ENCODE assay signal across 14 cellular contexts in the genomic region with DNA sequence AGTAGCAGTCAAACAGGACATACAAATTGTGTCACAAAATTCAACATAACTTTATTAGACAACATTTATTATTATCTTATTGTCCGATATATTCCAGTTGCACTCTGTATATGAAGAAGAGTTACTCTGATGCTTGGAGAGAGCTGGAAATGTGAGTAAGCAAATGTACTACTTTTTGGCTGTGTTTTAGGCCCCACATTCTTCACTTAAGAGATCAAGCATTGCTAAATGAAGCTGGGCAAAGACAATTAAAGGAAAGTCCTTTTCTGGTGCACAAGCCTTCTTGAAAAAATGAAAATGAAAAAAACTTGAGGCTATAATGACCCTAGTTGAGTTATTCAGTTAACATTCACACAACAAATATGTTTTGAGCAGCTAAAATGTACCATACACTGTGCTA. TPM values are rescaled to one million over a fixed set of nuclear protein-coding genes. Genes with fewer than 3 reads are reported as not detected.
DNase-seq lines count a peak whose midpoint lies in the region; ATAC-seq, FAIRE-seq and TF ChIP-seq lines count a peak whose summit lies in the region.
"Had no signal": no experiment of that assay in that cellular context is flagged by ENCODE, and none has a peak within 500 bp of the region (broad histone marks: within the 10 kb centered on the region; RNA-seq: fewer than 3 reads in every experiment).

No MANE protein-coding gene starts in this region.

- H3K4me1 Mint-ChIP-seq in activated naive CD8-positive, alpha-beta T cell treated with anti-CD3 and anti-CD28 coated beads, Interleukin-2, amount 50 U/mL, for 24 hours = no peaks in the 10 kb centered on the region
- H3K4me1 Mint-ChIP-seq: natural killer cell had no signal

- DNase-seq in H54 (ENCODE audit: insufficient read length, low spot score) (no peak), amniotic epithelial cell (ENCODE audit: low read depth) (peak; percentile 12), foreskin fibroblast (peak; percentile 57 to 76), stomach (no peak), GM19238 (ENCODE audit: insufficient read length, low spot score) (no peak)
- no peak for DNase-seq in effector CD4-positive, alpha-beta T cell
- DNase-seq in stimulated activated naive CD4-positive, alpha-beta T cell (lab: John Stamatoyannopoulos, UW) = no peak
- DNase-seq in activated naive CD8-positive, alpha-beta T cell treated with anti-CD3 and anti-CD28 coated beads, Interleukin-2, amount 50 U/mL, for 24 hours = no peak
- DNase-seq: activated CD8-positive, alpha-beta T cell treated with anti-CD3 and anti-CD28 coated beads, Interleukin-2, amount 10 ng/mL, durations not matched to agents 7 days and 5 days; Karpas-422; natural killer cell; NCI-H2107 had no signal

- H3K4me1 ChIP-seq in stomach = peaks cover 0 to 12% (median 2%) of the 10 kb centered on the region in 4 donors

- peak overlapping the region in 4 of 5 donors; percentile 8 to 71 (median 51) for H3K27ac ChIP-seq in stomach

- H3K27me3 Mint-ChIP-seq in activated naive CD8-positive, alpha-beta T cell treated with anti-CD3 and anti-CD28 coated beads, Interleukin-2, amount 50 U/mL, for 24 hours = peaks cover 4% of the 10 kb centered on the region

- no peaks in the 10 kb centered on the region for H3K9me3 Mint-ChIP-seq in activated naive CD8-positive, alpha-beta T cell treated with anti-CD3 and anti-CD28 coated beads, Interleukin-2, amount 50 U/mL, for 24 hours
- H3K9me3 Mint-ChIP-seq: activated naive CD4-positive, alpha-beta T cell treated with anti-CD3 and anti-CD28 coated beads, Interleukin-2, amount 50 U/mL, for 72 hours; natural killer cell; T-helper 2 cell treated with Interferon-gamma antibody and Interleukin-4, amounts not matched to agents 5 μg/mL and 100 μg/mL, for 36 hours had no signal

- no peaks in the 10 kb centered on the region for H3K9me3 ChIP-seq in stomach

- H3K36me3 ChIP-seq in stomach = no peaks in the 10 kb centered on the region

- ATAC-seq in activated naive CD8-positive, alpha-beta T cell treated with anti-CD3 and anti-CD28 coated beads, Interleukin-2, amount 50 U/mL, for 24 hours = no peak
- ATAC-seq: activated CD8-positive, alpha-beta T cell treated with anti-CD3 and anti-CD28 coated beads, Interleukin-2, amount 10 ng/mL, durations not matched to agents 7 days and 5 days; activated naive CD4-positive, alpha-beta T cell treated with anti-CD3 and anti-CD28 coated beads, Interleukin-2, amount 50 U/mL, for 72 hours; natural killer cell had no signal

- H3K27ac Mint-ChIP-seq in activated naive CD8-positive, alpha-beta T cell treated with anti-CD3 and anti-CD28 coated beads, Interleukin-2, amount 50 U/mL, for 24 hours = no peak overlapping the region
- H3K27ac Mint-ChIP-seq: activated CD8-positive, alpha-beta T cell treated with anti-CD3 and anti-CD28 coated beads, Interleukin-2, amount 10 ng/mL, durations not matched to agents 7 days and 5 days; activated naive CD4-positive, alpha-beta T cell treated with anti-CD3 and anti-CD28 coated beads, Interleukin-2, amount 50 U/mL, for 72 hours; natural killer cell; T-helper 2 cell treated with Interferon-gamma antibody and Interleukin-4, amounts not matched to agents 5 μg/mL and 100 μg/mL, for 36 hours had no signal

- H3K27me3 ChIP-seq in stomach = no peaks in the 10 kb centered on the region

- H3K36me3 Mint-ChIP-seq in activated naive CD8-positive, alpha-beta T cell treated with anti-CD3 and anti-CD28 coated beads, Interleukin-2, amount 50 U/mL, for 24 hours (ENCODE audit: low read depth) = no peaks in the 10 kb centered on the region
- H3K36me3 Mint-ChIP-seq: activated naive CD4-positive, alpha-beta T cell treated with anti-CD3 and anti-CD28 coated beads, Interleukin-2, amount 50 U/mL, for 72 hours; natural killer cell had no signal

- 74 to 94% (median 87%) methylated on average over 1 of the region's 1 CpG for WGBS in stomach, 5 donors

- intact Hi-C loops in stomach (cut with DNase I; ENCODE audit: low total_unique reads) = no loop called here

- no peak overlapping the region for H3K4me3 ChIP-seq in foreskin fibroblast (ENCODE audit: low read depth in 1 of 2, low read length in 2 of 2)
- no peak overlapping the region for H3K4me3 ChIP-seq in stomach

- FAIRE-seq in H54 (lab: Jason Lieb, UNC) = peak; percentile 38

- no peak for TF ChIP-seq POLR2A in H54 (IDR thresholded peaks at IDR 0.05; ENCODE audit: low read depth, low read length)
- no peak for TF ChIP-seq POLR2A in stomach (IDR thresholded peaks at IDR 0.05)

- no peak overlapping the region for H3K4me3 Mint-ChIP-seq in activated naive CD8-positive, alpha-beta T cell treated with anti-CD3 and anti-CD28 coated beads, Interleukin-2, amount 50 U/mL, for 24 hours
- H3K4me3 Mint-ChIP-seq: activated CD8-positive, alpha-beta T cell treated with anti-CD3 and anti-CD28 coated beads, Interleukin-2, amount 10 ng/mL, durations not matched to agents 7 days and 5 days; natural killer cell; T-helper 2 cell treated with Interferon-gamma antibody and Interleukin-4, amounts not matched to agents 5 μg/mL and 100 μg/mL, for 36 hours had no signal

- no peak for TF ChIP-seq CTCF in foreskin fibroblast (IDR thresholded peaks at IDR 0.05; ENCODE audit: low read depth, low read length)
- no peak for TF ChIP-seq CTCF in stomach (IDR thresholded peaks at IDR 0.05)

- TF ChIP-seq EP300 in stomach (IDR thresholded peaks at IDR 0.05) = no peak

RNA-seq across cellular contexts. Expression of a gene that starts 26.1 kb away (rescaled TPM):
- under 1 TPM in 2 of 5 donors, not detected in 3; 0.37 to 0.43 TPM for total RNA-seq in stomach
- under 1 TPM in 2 of 3 donors, not detected in 1; 0.06 to 0.76 TPM for polyA plus RNA-seq in stomach
- total RNA-seq: activated CD8-positive, alpha-beta T cell treated with anti-CD3 and anti-CD28 coated beads, Interleukin-2, amount 10 ng/mL, durations not matched to agents 7 days and 5 days; activated naive CD4-positive, alpha-beta T cell treated with anti-CD3 and anti-CD28 coated beads, Interleukin-2, amount 50 U/mL, for 72 hours; natural killer cell had no signal

Comparison
In these comparisons a context has a peak if more than half of its experiments do, and no peak if none do; other contexts are left out.
1. DNase-seq: peak in amniotic epithelial cell (single experiment) and foreskin fibroblast (2 of 2); none in H54 (single experiment), stomach (single experiment), effector CD4-positive, alpha-beta T cell (single experiment), stimulated activated naive CD4-positive, alpha-beta T cell (0 of 6), activated naive CD8-positive, alpha-beta T cell treated with anti-CD3 and anti-CD28 coated beads, Interleukin-2, amount 50 U/mL, for 24 hours (single experiment) and GM19238 (single experiment).